38 cellular contexts compared by ENCODE assay signal in genomic region chr12:57775044-57775443, GRCh38.
"Had no signal": no experiment of that assay in that cellular context is flagged by ENCODE, and none has a peak within 500 bp of the region (broad histone marks: within the 10 kb centered on the region; RNA-seq: fewer than 3 reads in every experiment).

No MANE protein-coding gene starts in this region.

- FAIRE-seq: astrocyte, bronchial epithelial cell, TTC549 had no signal

- H3K4me3 Mint-ChIP-seq: activated B cell treated with CpG ODN at 0.5 μM for 24 hours; activated CD4-positive, alpha-beta memory T cell treated with anti-CD3 and anti-CD28 coated beads for 36 hours; activated CD4-positive, alpha-beta T cell treated with anti-CD3 and anti-CD28 coated beads, Interleukin-2, amount 10 ng/mL, durations not matched to agents 24 days and 14 days; activated CD8-positive, alpha-beta T cell treated with anti-CD3 and anti-CD28 coated beads for 36 hours; activated naive CD4-positive, alpha-beta T cell treated with anti-CD3 and anti-CD28 coated beads for 36 hours; activated naive CD8-positive, alpha-beta T cell treated with anti-CD3 and anti-CD28 coated beads for 36 hours; activated T-cell treated with anti-CD3 and anti-CD28 coated beads, Interleukin-2, amount 50 U/mL, for 4 hours; activated T-cell treated with anti-CD3 and anti-CD28 coated beads, Interleukin-2, amount 50 U/mL, for 72 hours; activated T-helper 1 cell treated with anti-CD3 and anti-CD28 coated beads, Interleukin-12 subunit alpha, Interleukin-12 subunit beta, Interleukin-2, Interleukin-4 antibody, amounts not matched to agents 30 ng/mL and 10 ng/mL and 1 ng/mL, durations not matched to agents 14 hours and 24 hours and 36 hours; central memory CD8-positive, alpha-beta T cell; T-helper 1 cell treated with Interleukin-12 subunit alpha and Interleukin-12 subunit beta and Interleukin-4 antibody, amounts not matched to agents 30 μg/mL and 1 μg/mL, for 36 hours; T-helper 2 cell treated with Interferon-gamma antibody and Interleukin-4, amounts not matched to agents 5 μg/mL and 100 μg/mL, for 36 hours had no signal

- H3K27me3 Mint-ChIP-seq: activated B cell treated with CpG ODN at 0.5 μM for 24 hours; activated CD4-positive, alpha-beta memory T cell treated with anti-CD3 and anti-CD28 coated beads for 36 hours; activated CD4-positive, alpha-beta T cell treated with anti-CD3 and anti-CD28 coated beads, Interleukin-2, amount 10 ng/mL, durations not matched to agents 24 days and 14 days; activated CD8-positive, alpha-beta T cell treated with anti-CD3 and anti-CD28 coated beads for 36 hours; activated T-helper 17 cell treated with anti-CD3 and anti-CD28 coated beads, Interleukin-2, amount 50 U/mL, for 72 hours; central memory CD8-positive, alpha-beta T cell had no signal

- H3K36me3 ChIP-seq: adrenal gland, cardiac muscle cell had no signal

- H3K9me3 Mint-ChIP-seq: activated B cell treated with CpG ODN at 0.5 μM for 24 hours; activated CD4-positive, alpha-beta memory T cell treated with anti-CD3 and anti-CD28 coated beads for 36 hours; activated CD4-positive, alpha-beta T cell treated with anti-CD3 and anti-CD28 coated beads, Interleukin-2, amount 10 ng/mL, durations not matched to agents 24 days and 14 days; activated CD8-positive, alpha-beta T cell treated with anti-CD3 and anti-CD28 coated beads for 36 hours; activated naive CD4-positive, alpha-beta T cell treated with anti-CD3 and anti-CD28 coated beads for 36 hours; activated naive CD4-positive, alpha-beta T cell treated with anti-CD3 and anti-CD28 coated beads, Interleukin-2, amount 50 U/mL, for 72 hours; activated naive CD8-positive, alpha-beta T cell treated with anti-CD3 and anti-CD28 coated beads for 36 hours; activated T-cell treated with anti-CD3 and anti-CD28 coated beads, Interleukin-2, amount 50 U/mL, for 4 hours; activated T-cell treated with anti-CD3 and anti-CD28 coated beads, Interleukin-2, amount 50 U/mL, for 72 hours; activated T-helper 1 cell treated with anti-CD3 and anti-CD28 coated beads, Interleukin-12 subunit alpha, Interleukin-12 subunit beta, Interleukin-2, Interleukin-4 antibody, amounts not matched to agents 30 ng/mL and 10 ng/mL and 1 ng/mL, durations not matched to agents 14 hours and 24 hours and 36 hours; activated T-helper 17 cell treated with anti-CD3 and anti-CD28 coated beads, Interleukin-2, amount 50 U/mL, for 72 hours; central memory CD8-positive, alpha-beta T cell; T-helper 1 cell treated with Interleukin-12 subunit alpha and Interleukin-12 subunit beta and Interleukin-4 antibody, amounts not matched to agents 30 μg/mL and 1 μg/mL, for 36 hours; T-helper 2 cell treated with Interferon-gamma antibody and Interleukin-4, amounts not matched to agents 5 μg/mL and 100 μg/mL, for 36 hours had no signal

- DNase-seq: activated B cell treated with CpG ODN at 0.5 μM for 24 hours; activated CD4-positive, alpha-beta memory T cell treated with anti-CD3 and anti-CD28 coated beads for 36 hours; activated CD4-positive, alpha-beta T cell treated with anti-CD3 and anti-CD28 coated beads for 4 hours; activated CD4-positive, alpha-beta T cell treated with anti-CD3 and anti-CD28 coated beads, Interleukin-2, amount 10 ng/mL, durations not matched to agents 24 days and 14 days; activated CD4-positive, alpha-beta T cell treated with anti-CD3 and anti-CD28 coated beads, Interleukin-2, amount 50 U/mL, for 1 hour; activated CD4-positive, alpha-beta T cell treated with anti-CD3 and anti-CD28 coated beads, Interleukin-2, amount 50 U/mL, for 4 hours; activated CD4-positive, CD25-positive, alpha-beta regulatory T cell treated with anti-CD3 and anti-CD28 coated beads, Interleukin-2, amount 50 U/mL, for 72 hours; activated CD8-positive, alpha-beta memory T cell treated with anti-CD3 and anti-CD28 coated beads, Interleukin-2, amount 50 U/mL, for 4 hours; activated CD8-positive, alpha-beta T cell treated with anti-CD3 and anti-CD28 coated beads for 36 hours; activated gamma-delta T cell treated with Interleukin-2 at 50 U/mL for 16 hours; activated naive CD4-positive, alpha-beta T cell; activated naive CD4-positive, alpha-beta T cell treated with anti-CD3 and anti-CD28 coated beads for 36 hours; activated naive CD4-positive, alpha-beta T cell treated with anti-CD3 and anti-CD28 coated beads, Interleukin-2, amount 50 U/mL, for 16 hours; activated naive CD8-positive, alpha-beta T cell treated with anti-CD3 and anti-CD28 coated beads for 36 hours; activated T-cell treated with anti-CD3 and anti-CD28 coated beads for 4 hours; activated T-cell treated with anti-CD3 and anti-CD28 coated beads, Interleukin-2, amount 50 U/mL, for 1 hour; activated T-cell treated with anti-CD3 and anti-CD28 coated beads, Interleukin-2, amount 50 U/mL, for 4 hours; activated T-cell treated with anti-CD3 and anti-CD28 coated beads, Interleukin-2, amount 50 U/mL, for 72 hours; adrenal gland; amniotic stem cell; aorta; body of pancreas; caudate nucleus; cerebellar nuclear complex; T-helper 1 cell; T-helper 2 cell; T-helper 9 cell had no signal

- H3K27ac Mint-ChIP-seq: activated B cell treated with CpG ODN at 0.5 μM for 24 hours; activated CD4-positive, alpha-beta memory T cell treated with anti-CD3 and anti-CD28 coated beads for 36 hours; activated CD4-positive, alpha-beta T cell treated with anti-CD3 and anti-CD28 coated beads, Interleukin-2, amount 10 ng/mL, durations not matched to agents 24 days and 14 days; activated CD8-positive, alpha-beta T cell treated with anti-CD3 and anti-CD28 coated beads for 36 hours; activated naive CD4-positive, alpha-beta T cell treated with anti-CD3 and anti-CD28 coated beads for 36 hours; activated naive CD4-positive, alpha-beta T cell treated with anti-CD3 and anti-CD28 coated beads, Interleukin-2, amount 50 U/mL, for 72 hours; activated naive CD8-positive, alpha-beta T cell treated with anti-CD3 and anti-CD28 coated beads for 36 hours; activated T-cell treated with anti-CD3 and anti-CD28 coated beads, Interleukin-2, amount 50 U/mL, for 72 hours; activated T-helper 1 cell treated with anti-CD3 and anti-CD28 coated beads, Interleukin-12 subunit alpha, Interleukin-12 subunit beta, Interleukin-2, Interleukin-4 antibody, amounts not matched to agents 30 ng/mL and 10 ng/mL and 1 ng/mL, durations not matched to agents 14 hours and 24 hours and 36 hours; activated T-helper 17 cell treated with anti-CD3 and anti-CD28 coated beads, Interleukin-2, amount 50 U/mL, for 72 hours; T-helper 1 cell treated with Interleukin-12 subunit alpha and Interleukin-12 subunit beta and Interleukin-4 antibody, amounts not matched to agents 30 μg/mL and 1 μg/mL, for 36 hours; T-helper 2 cell treated with Interferon-gamma antibody and Interleukin-4, amounts not matched to agents 5 μg/mL and 100 μg/mL, for 36 hours had no signal

- H3K27me3 ChIP-seq: adrenal gland, body of pancreas, cardiac muscle cell had no signal

- H3K9me3 ChIP-seq: adrenal gland, body of pancreas had no signal

- H3K27ac ChIP-seq: adrenal gland, body of pancreas, cardiac muscle cell, VCaP had no signal

- H3K4me3 ChIP-seq: adrenal gland, body of pancreas, cardiac muscle cell had no signal

- ATAC-seq: activated CD8-positive, alpha-beta T cell treated with anti-CD3 and anti-CD28 coated beads for 36 hours; activated naive CD4-positive, alpha-beta T cell treated with anti-CD3 and anti-CD28 coated beads, Interleukin-2, amount 50 U/mL, for 72 hours; activated T-cell treated with anti-CD3 and anti-CD28 coated beads, Interleukin-2, amount 50 U/mL, for 4 hours; activated T-cell treated with anti-CD3 and anti-CD28 coated beads, Interleukin-2, amount 50 U/mL, for 72 hours; activated T-helper 17 cell treated with anti-CD3 and anti-CD28 coated beads, Interleukin-2, amount 50 U/mL, for 72 hours; body of pancreas had no signal
